ENCODE assay signal across 11 cellular contexts in genomic region chr2:29528891-29529520, GRCh38.
A peak's percentile ranks its signal among the peaks of the same experiment; 100 is the strongest.
DNase-seq lines count a peak whose midpoint lies in the region; ATAC-seq and TF ChIP-seq lines count a peak whose summit lies in the region.
"Had no signal": no experiment of that assay in that cellular context is flagged by ENCODE, and none has a peak within 500 bp of the region (broad histone marks: within the 10 kb centered on the region; RNA-seq: fewer than 3 reads in every experiment).

No MANE protein-coding gene starts in this region.

- ATAC-seq in activated T-helper 17 cell treated with anti-CD3 and anti-CD28 coated beads, Interleukin-2, amount 50 U/mL, for 72 hours (replicated peaks) = peak; percentile 79
- ATAC-seq: GM23338 had no signal

- H3K4me3 ChIP-seq in hepatocyte = no peak overlapping the region
- H3K4me3 ChIP-seq: GM23338 had no signal

- H3K4me1 Mint-ChIP-seq in activated T-helper 17 cell treated with anti-CD3 and anti-CD28 coated beads, Interleukin-2, amount 50 U/mL, for 72 hours = peaks cover 4% of the 10 kb centered on the region
- H3K4me1 Mint-ChIP-seq: GM23338 had no signal

- no peak overlapping the region for H3K4me3 Mint-ChIP-seq in activated T-helper 17 cell treated with anti-CD3 and anti-CD28 coated beads, Interleukin-2, amount 50 U/mL, for 72 hours
- H3K4me3 Mint-ChIP-seq: activated naive CD8-positive, alpha-beta T cell treated with anti-CD3 and anti-CD28 coated beads, Interleukin-2, amount 10 ng/mL, durations not matched to agents 7 days and 5 days; GM23338 had no signal

- H2AFZ ChIP-seq in hepatocyte = no peak overlapping the region
- H2AFZ ChIP-seq: GM23338 had no signal

- in situ Hi-C loops in GM13976 (cut with MboI; ENCODE audit: low sequenced_read_pairs, unreplicated experiment) = no loop called here

- no peaks in the 10 kb centered on the region for H3K9me2 ChIP-seq in hepatocyte (replicated peaks; ENCODE audit: insufficient read depth)

- no peaks in the 10 kb centered on the region for H3K27me3 ChIP-seq in hepatocyte

- H3K27me3 Mint-ChIP-seq in activated T-helper 17 cell treated with anti-CD3 and anti-CD28 coated beads, Interleukin-2, amount 50 U/mL, for 72 hours = peaks cover 30% of the 10 kb centered on the region

- no peaks in the 10 kb centered on the region for H3K9me3 ChIP-seq in hepatocyte (ENCODE audit: low read depth)

- H3K4me2 ChIP-seq in hepatocyte = peak overlapping the region; percentile 33
- H3K4me2 ChIP-seq: GM23338 had no signal

- peaks cover 6% of the 10 kb centered on the region for H3K4me1 ChIP-seq in hepatocyte (ENCODE audit: insufficient read depth)

- H3K36me3 ChIP-seq in hepatocyte (replicated peaks; ENCODE audit: insufficient read depth, low read depth) = no peaks in the 10 kb centered on the region

- H4K20me1 ChIP-seq in hepatocyte (ENCODE audit: insufficient read depth, poor library complexity, severe bottlenecking) = no peaks in the 10 kb centered on the region

- TF ChIP-seq CTCF in hepatocyte (IDR thresholded peaks at IDR 0.05; ENCODE audit: poor library complexity) = no peak
- TF ChIP-seq CTCF in GM13976 (IDR thresholded peaks at IDR 0.05; ENCODE audit: borderline replicate concordance, control extremely low read depth, extremely low read depth, insufficient read depth, missing control alignments) = no peak

- H3K9me3 Mint-ChIP-seq in activated T-helper 17 cell treated with anti-CD3 and anti-CD28 coated beads, Interleukin-2, amount 50 U/mL, for 72 hours = no peaks in the 10 kb centered on the region
- H3K9me3 Mint-ChIP-seq: activated naive CD8-positive, alpha-beta T cell treated with anti-CD3 and anti-CD28 coated beads, Interleukin-2, amount 10 ng/mL, durations not matched to agents 7 days and 5 days; GM23338 had no signal

- peak; percentile 23 to 60 (median 24) for DNase-seq in NCI-H1417 (lab: John Stamatoyannopoulos, UW)
- no peak for DNase-seq in NCI-H1417 treated with DMSO at 0.1 percent for 48 hours (lab: John Stamatoyannopoulos, UW)
- DNase-seq in hepatocyte (ENCODE audit: low spot score) = peak; percentile 53
- peak; percentile 10 to 18 for DNase-seq in stimulated activated CD4-positive, alpha-beta T cell treated with anti-CD3 and anti-CD28 coated beads, Interleukin-4, amount 100 ng/mL, for 48 hours (ENCODE audit: low read depth in 2 of 2)
- no peak for DNase-seq in GM13976 (ENCODE audit: low spot score)
- DNase-seq in NK-92 treated with Interleukin-12 subunit alpha and Interleukin-12 subunit beta, amount 100 ng/mL, for 24 hours (lab: John Stamatoyannopoulos, UW) = no peak
- DNase-seq in glomerular visceral epithelial cell (ENCODE audit: extremely low spot score) = no peak
- DNase-seq: activated naive CD8-positive, alpha-beta T cell treated with anti-CD3 and anti-CD28 coated beads, Interleukin-2, amount 10 ng/mL, durations not matched to agents 7 days and 5 days; NCI-H226 had no signal

- H3K79me2 ChIP-seq in hepatocyte = no peaks in the 10 kb centered on the region

- H3K36me3 Mint-ChIP-seq in activated T-helper 17 cell treated with anti-CD3 and anti-CD28 coated beads, Interleukin-2, amount 50 U/mL, for 72 hours (ENCODE audit: low read depth) = no peaks in the 10 kb centered on the region
- H3K36me3 Mint-ChIP-seq: activated naive CD8-positive, alpha-beta T cell treated with anti-CD3 and anti-CD28 coated beads, Interleukin-2, amount 10 ng/mL, durations not matched to agents 7 days and 5 days had no signal

- 40% methylated on average over 18 of the region's 18 CpGs for WGBS in hepatocyte (ENCODE audit: low lambda C conversion rate, missing lambda C conversion rate)

- no peak overlapping the region for H3K27ac Mint-ChIP-seq in activated T-helper 17 cell treated with anti-CD3 and anti-CD28 coated beads, Interleukin-2, amount 50 U/mL, for 72 hours
- H3K27ac Mint-ChIP-seq: activated naive CD8-positive, alpha-beta T cell treated with anti-CD3 and anti-CD28 coated beads, Interleukin-2, amount 10 ng/mL, durations not matched to agents 7 days and 5 days; GM23338 had no signal

- no peak overlapping the region for H3K27ac ChIP-seq in hepatocyte

Comparison
In these comparisons a context has a peak if more than half of its experiments do, and no peak if none do; other contexts are left out.
1. DNase-seq: peak in NCI-H1417 (3 of 3), hepatocyte (single experiment) and stimulated activated CD4-positive, alpha-beta T cell treated with anti-CD3 and anti-CD28 coated beads, Interleukin-4, amount 100 ng/mL, for 48 hours (2 of 2); none in NCI-H1417 treated with DMSO at 0.1 percent for 48 hours (single experiment), GM13976 (single experiment), NK-92 treated with Interleukin-12 subunit alpha and Interleukin-12 subunit beta, amount 100 ng/mL, for 24 hours (single experiment) and glomerular visceral epithelial cell (single experiment).